ENCODE assay signal across 1 cellular context in genomic region chr14:32311294-32312009, GRCh38.
TF ChIP-seq lines count a peak whose summit lies in the region.

No MANE protein-coding gene starts in this region.

TF ChIP-seq in SK-N-SH treated with all-trans-retinoic acid at 6 μM for 48 hours, 23 proteins besides CTCF, POLR2A, EP300 and RAD21 (continued from another document):
- TF ChIP-seq TCF4 (CRISPR knock-in tag; IDR thresholded peaks at IDR 0.05; ENCODE audit: borderline replicate concordance) (no peak), ZFP30 (CRISPR knock-in tag; IDR thresholded peaks at IDR 0.05) (no peak), ESRRG (CRISPR knock-in tag; IDR thresholded peaks at IDR 0.05) (no peak), CREB5 (CRISPR knock-in tag; IDR thresholded peaks at IDR 0.05; ENCODE audit: low read depth) (no peak), ZNF565 (CRISPR knock-in tag; conservative IDR thresholded peaks at IDR 0.05; ENCODE audit: low read depth) (no peak), CSRNP3 (CRISPR knock-in tag; IDR thresholded peaks at IDR 0.05) (no peak), ZNF8 (CRISPR knock-in tag; IDR thresholded peaks at IDR 0.05) (no peak), OSR1 (CRISPR knock-in tag; IDR thresholded peaks at IDR 0.05) (no peak), CSDC2 (CRISPR knock-in tag; IDR thresholded peaks at IDR 0.05) (no peak), ZNF70 (CRISPR knock-in tag; IDR thresholded peaks at IDR 0.05) (no peak), POU6F1 (CRISPR knock-in tag; IDR thresholded peaks at IDR 0.05; ENCODE audit: borderline replicate concordance, low read depth) (no peak), PATZ1 (CRISPR knock-in tag; IDR thresholded peaks at IDR 0.05; ENCODE audit: borderline replicate concordance) (no peak)
